In genomic region chr6:158752613-158753012, GRCh38 we compare ENCODE assay signal across 9 cellular contexts.
DNase-seq lines count a peak whose midpoint lies in the region; ATAC-seq and TF ChIP-seq lines count a peak whose summit lies in the region.
"Had no signal": no experiment of that assay in that cellular context is flagged by ENCODE, and none has a peak within 500 bp of the region (broad histone marks: within the 10 kb centered on the region; RNA-seq: fewer than 3 reads in every experiment).

No MANE protein-coding gene starts in this region.

- no peaks in the 10 kb centered on the region for H3K36me3 ChIP-seq in OCI-LY7 (ENCODE audit: insufficient read depth, low read length)

- peak; percentile 15 for DNase-seq in activated T-cell treated with anti-CD3 and anti-CD28 coated beads, Interleukin-2, amount 50 U/mL, for 1 hour
- no peak for DNase-seq in activated T-cell treated with anti-CD3 and anti-CD28 coated beads, Interleukin-2, amount 50 U/mL, for 72 hours
- DNase-seq in OCI-LY7 (ENCODE audit: low spot score) (peak; percentile 58), glutamatergic neuron (no peak), superior temporal gyrus (ENCODE audit: extremely low spot score) (peak; percentile 96)
- no peak for DNase-seq in CD4-positive, alpha-beta T cell
- DNase-seq: activated CD4-positive, alpha-beta T cell treated with anti-CD3 and anti-CD28 coated beads for 48 hours had no signal

- H3K79me2 ChIP-seq in OCI-LY7 (ENCODE audit: insufficient read depth, low read depth, low read length): no peaks in the 10 kb centered on the region

- no peaks in the 10 kb centered on the region for H3K27me3 Mint-ChIP-seq in activated T-cell treated with anti-CD3 and anti-CD28 coated beads, Interleukin-2, amount 50 U/mL, for 72 hours (ENCODE audit: low read depth)
- peaks cover 15% of the 10 kb centered on the region for H3K27me3 Mint-ChIP-seq in glutamatergic neuron (ENCODE audit: unreplicated experiment)
- H3K27me3 Mint-ChIP-seq in CD4-positive, alpha-beta T cell: no peaks in the 10 kb centered on the region

- H3K27ac Mint-ChIP-seq in activated T-cell treated with anti-CD3 and anti-CD28 coated beads, Interleukin-2, amount 50 U/mL, for 72 hours: no peak overlapping the region
- H3K27ac Mint-ChIP-seq in glutamatergic neuron (ENCODE audit: unreplicated experiment): peak overlapping the region; percentile 94
- H3K27ac Mint-ChIP-seq in CD4-positive, alpha-beta T cell: no peak overlapping the region

- H3K27me3 ChIP-seq in CD4-positive, alpha-beta T cell (ENCODE audit: control insufficient read depth, insufficient read depth, low read length): no peaks in the 10 kb centered on the region

- intact Hi-C loops in OCI-LY7 (cut with micrococcal nuclease; ENCODE audit: unreplicated experiment): loop anchor here (1.0 to 2.0 kb wide), 2 partner anchors 48 to 220 kb away; no protein-coding TSS in a partner anchor
- intact Hi-C loops in CD4-positive, alpha-beta T cell (cut with DNase I, micrococcal nuclease): no loop called here

- POLR2A ChIA-PET in OCI-LY7 (lab: Charles Lee): interaction anchor here (0.6 to 0.8 kb wide), 4 partner anchors 15 to 122 kb away, joined by 3 to 4 read pairs (median 4); no protein-coding TSS in a partner anchor
- POLR2A ChIA-PET in CD4-positive, alpha-beta T cell (lab: Charles Lee): no interaction called here

- H3K4me1 ChIP-seq in OCI-LY7 (ENCODE audit: insufficient read depth, low read length, poor library complexity, severe bottlenecking): peaks cover 3% of the 10 kb centered on the region

- BruUV-seq in OCI-LY7 (replicated peaks; lab: Mats Ljungman, UMichigan): no TSS peak

- no peak overlapping the region for H3K4me2 ChIP-seq in OCI-LY7 (ENCODE audit: low read length)

- no peaks in the 10 kb centered on the region for H3K9me2 ChIP-seq in OCI-LY7 (ENCODE audit: insufficient read depth, low read length)

- no peak overlapping the region for H3K4me3 ChIP-seq in OCI-LY7 (ENCODE audit: low read depth, low read length, poor library complexity, severe bottlenecking)

- no peaks in the 10 kb centered on the region for H4K20me1 ChIP-seq in OCI-LY7 (ENCODE audit: insufficient read depth, low read length)

- CTCF ChIA-PET in OCI-LY7 (lab: Charles Lee; ENCODE audit: unreplicated experiment): no interaction called here
- CTCF ChIA-PET in CD4-positive, alpha-beta T cell (lab: Charles Lee): interaction anchor here (0.6 kb wide), 2 partner anchors 22 to 28 kb away, joined by 3 to 4 read pairs; no protein-coding TSS in a partner anchor

- TF ChIP-seq CTCF in OCI-LY7 (conservative IDR thresholded peaks at IDR 0.05; ENCODE audit: low read length) (peak; percentile 68), glutamatergic neuron (IDR thresholded peaks at IDR 0.05; ENCODE audit: partially characterized antibody, unreplicated experiment) (no peak)
- TF ChIP-seq CTCF in CD4-positive, alpha-beta T cell (IDR thresholded peaks at IDR 0.05): no peak

- H3K27ac ChIP-seq in OCI-LY7 (ENCODE audit: low read depth, low read length, poor library complexity, severe bottlenecking): no peak overlapping the region
- H3K27ac ChIP-seq in CD4-positive, alpha-beta T cell (ENCODE audit: low read depth, low read length): no peak overlapping the region

- H3K9me3 ChIP-seq in OCI-LY7 (ENCODE audit: low read length): no peaks in the 10 kb centered on the region
- H3K9me3 ChIP-seq in CD4-positive, alpha-beta T cell (ENCODE audit: control insufficient read depth, low read length): no peaks in the 10 kb centered on the region

- H3K4me3 Mint-ChIP-seq in activated T-cell treated with anti-CD3 and anti-CD28 coated beads, Interleukin-2, amount 50 U/mL, for 72 hours: no peak overlapping the region
- peak overlapping the region; percentile 12 for H3K4me3 Mint-ChIP-seq in glutamatergic neuron (ENCODE audit: unreplicated experiment)
- H3K4me3 Mint-ChIP-seq in CD4-positive, alpha-beta T cell: no peak overlapping the region

- ATAC-seq in activated T-cell treated with anti-CD3 and anti-CD28 coated beads, Interleukin-2, amount 50 U/mL, for 72 hours (replicated peaks in 1 of 2): no peak
- no peak for ATAC-seq in GM21528 (IDR thresholded peaks at IDR 0.05; ENCODE audit: low FRiP score, unreplicated experiment)
- no peak for ATAC-seq in esophagus mucosa
- no peak for ATAC-seq in CD4-positive, alpha-beta T cell (ENCODE audit: poor library complexity)

- H3K36me3 Mint-ChIP-seq in activated T-cell treated with anti-CD3 and anti-CD28 coated beads, Interleukin-2, amount 50 U/mL, for 72 hours (ENCODE audit: insufficient read depth in 2 of 2): peaks cover 11 to 48% of the 10 kb centered on the region in 2 donors
- H3K36me3 Mint-ChIP-seq in glutamatergic neuron (ENCODE audit: unreplicated experiment): no peaks in the 10 kb centered on the region
- H3K36me3 Mint-ChIP-seq in CD4-positive, alpha-beta T cell (ENCODE audit: low read depth): peaks cover 60% of the 10 kb centered on the region

- H2AFZ ChIP-seq in OCI-LY7 (ENCODE audit: low read length): no peak overlapping the region

- H3K9me3 Mint-ChIP-seq in activated T-cell treated with anti-CD3 and anti-CD28 coated beads, Interleukin-2, amount 50 U/mL, for 72 hours: no peaks in the 10 kb centered on the region
- H3K9me3 Mint-ChIP-seq in glutamatergic neuron (ENCODE audit: unreplicated experiment): peaks cover 25% of the 10 kb centered on the region
- no peaks in the 10 kb centered on the region for H3K9me3 Mint-ChIP-seq in CD4-positive, alpha-beta T cell

- H3K4me1 Mint-ChIP-seq in activated T-cell treated with anti-CD3 and anti-CD28 coated beads, Interleukin-2, amount 50 U/mL, for 72 hours (ENCODE audit: low read depth): no peaks in the 10 kb centered on the region
- peaks cover 47% of the 10 kb centered on the region for H3K4me1 Mint-ChIP-seq in glutamatergic neuron (ENCODE audit: low read depth, unreplicated experiment)
- H3K4me1 Mint-ChIP-seq in CD4-positive, alpha-beta T cell (ENCODE audit: low read depth): no peaks in the 10 kb centered on the region

Comparison
In these comparisons a context has a peak if more than half of its experiments do, and no peak if none do; other contexts are left out.
1. DNase-seq: peak in activated T-cell treated with anti-CD3 and anti-CD28 coated beads, Interleukin-2, amount 50 U/mL, for 1 hour (single experiment), OCI-LY7 (single experiment) and superior temporal gyrus (single experiment); none in activated T-cell treated with anti-CD3 and anti-CD28 coated beads, Interleukin-2, amount 50 U/mL, for 72 hours (0 of 2), glutamatergic neuron (single experiment) and CD4-positive, alpha-beta T cell (0 of 10).